8 cellular contexts compared by ENCODE assay signal in the genomic region with DNA sequence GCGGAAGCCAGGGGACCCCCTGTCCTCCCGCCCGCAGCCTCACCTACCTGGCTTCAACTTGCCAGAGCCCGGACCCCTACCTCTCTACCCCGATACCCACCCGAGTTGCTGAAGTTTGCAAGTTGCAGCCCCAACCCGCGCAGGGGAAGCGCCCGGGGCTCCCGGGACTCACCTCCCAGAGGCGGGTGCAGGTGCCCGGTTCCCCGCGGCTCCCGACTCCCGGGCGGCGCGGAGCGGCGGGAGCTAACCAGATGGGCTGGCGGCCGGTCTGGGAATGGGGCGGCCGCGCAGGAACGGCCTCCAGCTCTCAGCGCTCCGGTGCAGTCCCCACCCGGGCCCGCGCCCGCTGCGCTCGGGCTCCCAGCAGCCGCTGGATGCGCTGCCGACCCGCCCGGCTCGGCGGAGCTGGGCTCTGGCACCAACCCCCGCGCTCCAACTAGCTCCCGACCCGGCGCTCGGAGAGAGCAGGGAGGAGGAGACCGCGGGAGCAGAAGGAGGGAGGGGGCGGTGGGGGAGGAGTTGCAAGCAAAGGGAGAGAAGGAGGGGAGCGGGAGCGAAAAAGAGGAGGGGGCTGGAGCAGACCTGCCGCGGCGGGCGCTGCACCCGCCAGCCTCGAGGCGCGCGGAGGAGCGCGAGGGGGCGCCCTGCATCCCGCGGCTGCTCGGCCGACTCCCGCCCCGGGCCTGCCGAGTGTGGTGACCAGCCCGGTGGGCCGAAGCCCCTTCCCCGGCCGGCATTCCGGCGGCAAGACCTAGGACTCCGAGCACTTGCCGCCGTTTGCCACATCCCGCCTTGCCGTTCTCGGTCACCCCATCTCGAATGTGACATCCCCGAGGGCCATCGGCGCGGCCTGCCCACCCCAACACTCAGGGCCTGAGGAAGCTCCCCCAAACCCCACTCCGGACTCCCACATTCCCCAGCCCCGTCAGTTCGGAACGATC. TPM values are rescaled to one million over a fixed set of nuclear protein-coding genes. Genes with fewer than 3 reads are reported as not detected.
DNase-seq lines count a peak whose midpoint lies in the region; ATAC-seq and TF ChIP-seq lines count a peak whose summit lies in the region.

A gene with protein sequence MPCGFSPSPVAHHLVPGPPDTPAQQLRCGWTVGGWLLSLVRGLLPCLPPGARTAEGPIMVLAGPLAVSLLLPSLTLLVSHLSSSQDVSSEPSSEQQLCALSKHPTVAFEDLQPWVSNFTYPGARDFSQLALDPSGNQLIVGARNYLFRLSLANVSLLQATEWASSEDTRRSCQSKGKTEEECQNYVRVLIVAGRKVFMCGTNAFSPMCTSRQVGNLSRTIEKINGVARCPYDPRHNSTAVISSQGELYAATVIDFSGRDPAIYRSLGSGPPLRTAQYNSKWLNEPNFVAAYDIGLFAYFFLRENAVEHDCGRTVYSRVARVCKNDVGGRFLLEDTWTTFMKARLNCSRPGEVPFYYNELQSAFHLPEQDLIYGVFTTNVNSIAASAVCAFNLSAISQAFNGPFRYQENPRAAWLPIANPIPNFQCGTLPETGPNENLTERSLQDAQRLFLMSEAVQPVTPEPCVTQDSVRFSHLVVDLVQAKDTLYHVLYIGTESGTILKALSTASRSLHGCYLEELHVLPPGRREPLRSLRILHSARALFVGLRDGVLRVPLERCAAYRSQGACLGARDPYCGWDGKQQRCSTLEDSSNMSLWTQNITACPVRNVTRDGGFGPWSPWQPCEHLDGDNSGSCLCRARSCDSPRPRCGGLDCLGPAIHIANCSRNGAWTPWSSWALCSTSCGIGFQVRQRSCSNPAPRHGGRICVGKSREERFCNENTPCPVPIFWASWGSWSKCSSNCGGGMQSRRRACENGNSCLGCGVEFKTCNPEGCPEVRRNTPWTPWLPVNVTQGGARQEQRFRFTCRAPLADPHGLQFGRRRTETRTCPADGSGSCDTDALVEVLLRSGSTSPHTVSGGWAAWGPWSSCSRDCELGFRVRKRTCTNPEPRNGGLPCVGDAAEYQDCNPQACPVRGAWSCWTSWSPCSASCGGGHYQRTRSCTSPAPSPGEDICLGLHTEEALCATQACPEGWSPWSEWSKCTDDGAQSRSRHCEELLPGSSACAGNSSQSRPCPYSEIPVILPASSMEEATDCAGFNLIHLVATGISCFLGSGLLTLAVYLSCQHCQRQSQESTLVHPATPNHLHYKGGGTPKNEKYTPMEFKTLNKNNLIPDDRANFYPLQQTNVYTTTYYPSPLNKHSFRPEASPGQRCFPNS (minus strand): TSS at position 472 of the 941 bp plus-strand sequence. CDS start 66,500 bp downstream, outside the sequence.

- POLR2A ChIA-PET in RWPE1 (lab: Yijun Ruan, JAX; ENCODE audit: low non-redundant PET), result no interaction called here

- CTCF ChIA-PET in RWPE1 (lab: Yijun Ruan, JAX), result interaction anchor here (0.6 to 1.9 kb wide), 21 partner anchors 11 to 729 kb away, joined by 3 to 12 read pairs (median 5); a partner anchor contains a TSS

- H3K27ac ChIP-seq in RWPE1 (no peak within 1 kb of the TSS; the same call in 1 of the 2 replicates), left lung (no peak within 1 kb of the TSS)

- H3K9me3 ChIP-seq in left lung, result no peaks in the 10 kb centered on the region

- no peaks in the 10 kb centered on the region for H3K36me3 ChIP-seq in left lung

- peak within 1 kb of the TSS; percentile 47 for H3K4me3 ChIP-seq in AG10803 (ENCODE audit: low read length)
- H3K4me3 ChIP-seq in left lung, result peak within 1 kb of the TSS; percentile 33 to 45

- TF ChIP-seq CTCF in AG10803 (conservative IDR thresholded peaks at IDR 0.05; ENCODE audit: low read length) (no peak), RWPE1 (conservative IDR thresholded peaks at IDR 0.05; ENCODE audit: low read depth) (peak; percentile 61), left lung (IDR thresholded peaks at IDR 0.05) (peak; percentile 19 to 44)

- peaks cover 33 to 87% of the 10 kb centered on the region in 2 donors for H3K27me3 ChIP-seq in left lung

- H3K4me1 ChIP-seq in left lung, result peaks cover 14 to 26% of the 10 kb centered on the region in 2 donors

- DNase-seq in AG10803 (ENCODE audit: low read depth) (no peak), GM19238 (ENCODE audit: insufficient read length, low spot score) (peak; percentile 35), RWPE1 (ENCODE audit: low spot score) (no peak), cerebellum (ENCODE audit: low spot score) (peak; percentile 27), left lung (peak in 1 of 2 donors; percentile 79), NCI-H1048 (lab: John Stamatoyannopoulos, UW) (no peak), T-helper 9 cell (no peak)
- DNase-seq in stimulated activated naive CD8-positive, alpha-beta T cell treated with anti-CD3 and anti-CD28 coated beads, Interleukin-15, Interleukin-2, amounts not matched to agents 100 U/mL and 50 U/mL, for 24 hours, result peak; percentile 24

- intact Hi-C loops in left lung (cut with DNase I), result loop anchor here in 1 of 2 donors (10.0 kb wide), 1 partner anchor 83 kb away; no protein-coding TSS in a partner anchor

- peak; percentile 84 for ATAC-seq in left lung
- peak; percentile 45 for ATAC-seq in stimulated activated naive CD8-positive, alpha-beta T cell treated with anti-CD3 and anti-CD28 coated beads, Interleukin-15, Interleukin-2, amounts not matched to agents 100 U/mL and 50 U/mL, for 24 hours

RNA-seq across cellular contexts. Expression of the gene that starts here (rescaled TPM):
- total RNA-seq in cerebellum, result 24.8 TPM
- under 1 TPM; 0.61 to 0.89 TPM for total RNA-seq in left lung

Comparison
In these comparisons a context has a peak if more than half of its experiments do, and no peak if none do; other contexts are left out.
1. RNA of the gene that starts here (total RNA-seq): 24.8 TPM in cerebellum (single experiment); 0.61 to 0.89 TPM in left lung; every median in the first group is over 10 times any median in the second.
2. Peak in ATAC-seq and H3K4me3 ChIP-seq in left lung; RNA of the gene not detected or under 1 TPM.
3. DNase-seq: peak in GM19238 (single experiment), cerebellum (single experiment) and stimulated activated naive CD8-positive, alpha-beta T cell treated with anti-CD3 and anti-CD28 coated beads, Interleukin-15, Interleukin-2, amounts not matched to agents 100 U/mL and 50 U/mL, for 24 hours (single experiment); none in AG10803 (single experiment), RWPE1 (single experiment), NCI-H1048 (single experiment) and T-helper 9 cell (single experiment).